In the genomic region with DNA sequence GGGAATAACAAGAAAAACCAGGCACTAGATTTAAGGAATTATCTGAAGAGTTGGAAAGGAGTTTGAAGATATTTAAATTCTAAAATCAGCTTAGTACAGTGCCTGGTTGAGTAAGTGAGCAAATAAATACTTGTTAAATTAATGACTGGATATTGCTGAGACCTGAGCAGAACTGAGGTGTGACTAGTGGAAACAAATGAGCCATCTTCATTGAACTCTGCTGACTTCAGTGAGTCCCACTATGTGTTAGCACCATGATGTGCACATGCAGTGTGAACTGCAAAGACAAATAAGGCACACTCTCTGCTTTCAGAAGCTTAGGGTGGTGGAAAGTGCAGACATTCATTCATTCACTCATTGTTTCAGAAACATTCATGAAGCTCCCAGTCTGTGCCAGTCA, we compare ENCODE assay signal across 14 cellular contexts. TPM values are rescaled to one million over a fixed set of nuclear protein-coding genes. Genes with fewer than 3 reads are reported as not detected.
DNase-seq lines count a peak whose midpoint lies in the region; ATAC-seq, FAIRE-seq and TF ChIP-seq lines count a peak whose summit lies in the region.
"Had no signal": no experiment of that assay in that cellular context is flagged by ENCODE, and none has a peak within 500 bp of the region (broad histone marks: within the 10 kb centered on the region; RNA-seq: fewer than 3 reads in every experiment).

No MANE protein-coding gene starts in this region.

- H4K20me1 ChIP-seq in astrocyte (ENCODE audit: insufficient read depth, low read length) (no peaks in the 10 kb centered on the region), neural progenitor cell (ENCODE audit: low read depth) (no peaks in the 10 kb centered on the region), H9 (ENCODE audit: control insufficient read depth, insufficient read depth, insufficient read length) (no peaks in the 10 kb centered on the region)

- H3K79me2 ChIP-seq in astrocyte (ENCODE audit: insufficient read depth, low read length), result no peaks in the 10 kb centered on the region
- no peaks in the 10 kb centered on the region for H3K79me2 ChIP-seq in neural progenitor cell (ENCODE audit: low read depth)
- H3K79me2 ChIP-seq in H9 (ENCODE audit: insufficient read depth, low read length), result no peaks in the 10 kb centered on the region

- no peaks in the 10 kb centered on the region for H3K36me3 Mint-ChIP-seq in astrocyte (ENCODE audit: low read depth, unreplicated experiment)
- no peaks in the 10 kb centered on the region for H3K36me3 Mint-ChIP-seq in neural progenitor cell
- no peaks in the 10 kb centered on the region for H3K36me3 Mint-ChIP-seq in H9 (ENCODE audit: insufficient read depth in 1 of 3, low read depth in 3 of 3)

- peak overlapping the region; percentile 3; the same call in 1 of the 2 replicates for H3K4me3 ChIP-seq in AG04449 (ENCODE audit: low read depth, low read length)
- H3K4me3 ChIP-seq in astrocyte (ENCODE audit: insufficient read depth, low read depth, low read length), result no peak overlapping the region
- no peak overlapping the region for H3K4me3 ChIP-seq in neural progenitor cell
- H3K4me3 ChIP-seq: SJCRH30 had no signal

- no peak overlapping the region for H3K27ac ChIP-seq in astrocyte (ENCODE audit: low read depth, low read length)
- H3K27ac ChIP-seq in neural progenitor cell, result no peak overlapping the region
- H3K27ac ChIP-seq in H9 (ENCODE audit: insufficient read length, low read depth, low read length), result no peak overlapping the region
- H3K27ac ChIP-seq: SJCRH30 had no signal

- H3K9me3 Mint-ChIP-seq in astrocyte (ENCODE audit: unreplicated experiment) (no peaks in the 10 kb centered on the region), neural progenitor cell (no peaks in the 10 kb centered on the region), H9 (no peaks in the 10 kb centered on the region)

- POLR2A ChIA-PET in AG04449 (lab: Yijun Ruan, JAX), result interaction anchor here (2.4 kb wide), 1 partner anchor 62 kb away, joined by 10 read pairs; no protein-coding TSS in a partner anchor

- H3K4me3 Mint-ChIP-seq in astrocyte (ENCODE audit: unreplicated experiment), result no peak overlapping the region
- no peak overlapping the region for H3K4me3 Mint-ChIP-seq in neural progenitor cell
- no peak overlapping the region for H3K4me3 Mint-ChIP-seq in H9
- H3K4me3 Mint-ChIP-seq: activated naive CD8-positive, alpha-beta T cell had no signal

- H3K27me3 ChIP-seq in astrocyte (ENCODE audit: insufficient read depth, low read length) (peaks cover 3% of the 10 kb centered on the region), neural progenitor cell (no peaks in the 10 kb centered on the region), H9 (ENCODE audit: insufficient read depth, low read length) (no peaks in the 10 kb centered on the region)

- no peak overlapping the region for H3K18ac ChIP-seq in H9 (ENCODE audit: insufficient read length, low read depth, low read length)

- CTCF ChIA-PET in AG04449 (lab: Yijun Ruan, JAX), result interaction anchor here (0.9 to 1.7 kb wide), 8 partner anchors 10 to 332 kb away, joined by 3 to 5 read pairs (median 4); a partner anchor contains a TSS

- H4K91ac ChIP-seq in H9 (ENCODE audit: insufficient read length, low read depth, low read length), result no peak overlapping the region

- peaks cover 5% of the 10 kb centered on the region for H3K27me3 Mint-ChIP-seq in astrocyte (ENCODE audit: low read depth, unreplicated experiment)
- peaks cover 5% of the 10 kb centered on the region for H3K27me3 Mint-ChIP-seq in neural progenitor cell (ENCODE audit: insufficient read depth, low read depth)
- H3K27me3 Mint-ChIP-seq in H9 (ENCODE audit: low read depth), result no peaks in the 10 kb centered on the region; the same call in 1 of the 2 replicates
- H3K27me3 Mint-ChIP-seq: activated naive CD8-positive, alpha-beta T cell had no signal

- H3K4me2 ChIP-seq in astrocyte (ENCODE audit: low read length) (peak overlapping the region; percentile 70), neural progenitor cell (no peak overlapping the region), H9 (ENCODE audit: insufficient read depth, insufficient read length, low read length) (no peak overlapping the region)

- H3T11ph ChIP-seq in H9 (ENCODE audit: low read length), result no peak overlapping the region

- H3K27ac Mint-ChIP-seq in astrocyte (ENCODE audit: unreplicated experiment) (no peak overlapping the region), neural progenitor cell (no peak overlapping the region), H9 (no peak overlapping the region)

- no peak overlapping the region for H3K23ac ChIP-seq in H9 (ENCODE audit: insufficient read length, low read depth, low read length)

- H3K14ac ChIP-seq in H9 (ENCODE audit: insufficient read depth, low read length), result no peak overlapping the region

- H2AK5ac ChIP-seq in H9 (ENCODE audit: insufficient read length, low read length), result no peak overlapping the region

- H3K9ac ChIP-seq in astrocyte (ENCODE audit: low read length) (no peak overlapping the region), neural progenitor cell (no peak overlapping the region), H9 (ENCODE audit: extremely low read depth, insufficient read length, low read length) (no peak overlapping the region)

- no peak for DNase-seq in AG04449 (ENCODE audit: low read depth, low spot score)
- DNase-seq in GM18507 (ENCODE audit: extremely low spot score, insufficient read length, low read depth), result no peak
- DNase-seq in astrocyte (ENCODE audit: low read depth), result no peak
- DNase-seq in neural progenitor cell (ENCODE audit: low spot score), result no peak
- DNase-seq in NCI-H146 treated with DMSO at 0.1 percent for 48 hours (lab: John Stamatoyannopoulos, UW; ENCODE audit: unreplicated experiment), result no peak
- DNase-seq in SW480 (ENCODE audit: low spot score), result no peak
- no peak for DNase-seq in H9
- DNase-seq: activated CD4-positive, alpha-beta T cell treated with anti-CD3 and anti-CD28 coated beads, Interleukin-2, amount 50 U/mL, for 1 hour; glutamatergic neuron; NCI-H1105; NCI-H524 treated with DMSO at 0.1 percent for 48 hours had no signal

- no peak overlapping the region for H3K56ac ChIP-seq in H9 (ENCODE audit: insufficient read length, low read depth, low read length)

- H3K4ac ChIP-seq in H9 (ENCODE audit: low read depth, low read length), result no peak overlapping the region

- H2BK12ac ChIP-seq in H9 (ENCODE audit: insufficient read length, low read depth, low read length), result no peak overlapping the region

- FAIRE-seq in GM18507 (lab: Jason Lieb, UNC), result peak; percentile 35
- FAIRE-seq in astrocyte (lab: Jason Lieb, UNC), result peak; percentile 17

- H3K79me1 ChIP-seq in H9 (ENCODE audit: insufficient read depth, low read depth, low read length, poor library complexity, severe bottlenecking), result no peaks in the 10 kb centered on the region

- no peak overlapping the region for H2BK5ac ChIP-seq in H9 (ENCODE audit: insufficient read length, low read length)

- H2AFZ ChIP-seq in astrocyte (ENCODE audit: low read depth, low read length), result no peak overlapping the region
- H2AFZ ChIP-seq in neural progenitor cell (replicated peaks), result peak overlapping the region; percentile 17
- no peak overlapping the region for H2AFZ ChIP-seq in H9 (ENCODE audit: low read length)

- no peak overlapping the region for H4K5ac ChIP-seq in H9 (ENCODE audit: insufficient read length, low read depth, low read length)

- no peak overlapping the region for H4K8ac ChIP-seq in H9 (replicated peaks; ENCODE audit: insufficient read length, low read depth, low read length)

- H3K4me1 Mint-ChIP-seq in astrocyte (ENCODE audit: low read depth, unreplicated experiment), result peaks cover 25% of the 10 kb centered on the region
- peaks cover 32% of the 10 kb centered on the region for H3K4me1 Mint-ChIP-seq in neural progenitor cell
- peaks cover 14 to 16% of the 10 kb centered on the region in 2 experiments for H3K4me1 Mint-ChIP-seq in H9

- H3K23me2 ChIP-seq in H9 (ENCODE audit: insufficient read length, low read depth, low read length, poor library complexity, severe bottlenecking), result no peaks in the 10 kb centered on the region

- H3K36me3 ChIP-seq in astrocyte (ENCODE audit: insufficient read depth, low read length) (no peaks in the 10 kb centered on the region), neural progenitor cell (no peaks in the 10 kb centered on the region)
- H3K36me3 ChIP-seq: SJCRH30 had no signal

- TF ChIP-seq CTCF in AG04449 (IDR thresholded peaks at IDR 0.05; ENCODE audit: insufficient read depth, low read length, missing control alignments) (no peak), astrocyte (IDR thresholded peaks at IDR 0.05; ENCODE audit: insufficient read depth, low read depth, low read length) (no peak), neural progenitor cell (IDR thresholded peaks at IDR 0.05) (no peak), H9 (conservative IDR thresholded peaks at IDR 0.05) (no peak)

- peaks cover 8% of the 10 kb centered on the region for H3F3A ChIP-seq in neural progenitor cell (ENCODE audit: low read depth)

- no peaks in the 10 kb centered on the region for H3K9me3 ChIP-seq in astrocyte (ENCODE audit: insufficient read depth, low read depth, low read length)
- H3K9me3 ChIP-seq in neural progenitor cell (ENCODE audit: low read depth), result no peaks in the 10 kb centered on the region
- H3K9me3 ChIP-seq in H9 (ENCODE audit: control insufficient read depth, low read depth, low read length), result no peaks in the 10 kb centered on the region
- H3K9me3 ChIP-seq: SJCRH30 had no signal

- no peak overlapping the region for H2BK120ac ChIP-seq in H9 (ENCODE audit: low read depth, low read length, poor library complexity, severe bottlenecking)

- no peak for ATAC-seq in GM21381 (IDR thresholded peaks at IDR 0.05; ENCODE audit: unreplicated experiment)

- no peak overlapping the region for H2BK20ac ChIP-seq in H9 (ENCODE audit: low read depth, low read length, poor library complexity, severe bottlenecking)

- peaks cover 6% of the 10 kb centered on the region for H3K4me1 ChIP-seq in astrocyte (ENCODE audit: insufficient read depth, low read length)
- peaks cover 13% of the 10 kb centered on the region for H3K4me1 ChIP-seq in neural progenitor cell
- no peaks in the 10 kb centered on the region; the same call in 1 of the 2 replicates for H3K4me1 ChIP-seq in H9 (ENCODE audit: insufficient read depth, low read length)

- no peak overlapping the region for H2BK15ac ChIP-seq in H9 (ENCODE audit: low read depth, low read length)

RNA-seq across cellular contexts. Expression of a gene that starts 48.7 kb away (rescaled TPM):
- total RNA-seq in astrocyte (1.2 and 1.7 TPM in 2 replicates), neural progenitor cell (ENCODE audit: low replicate concordance) (1.5 and 2.0 TPM in 2 replicates), H9 (2021) (0.55 and 1.1 TPM in 2 replicates)
- total RNA-seq: SJCRH30 had no signal

RNA-seq across cellular contexts. Expression of a gene that starts 51.1 kb away (rescaled TPM):
- total RNA-seq in astrocyte (350 and 355 TPM in 2 replicates), neural progenitor cell (ENCODE audit: low replicate concordance) (118 and 128 TPM in 2 replicates), H9 (2021) (139 and 144 TPM in 2 replicates)
